Comparison of ENCODE assay signal across 9 cellular contexts in genomic region chr6:167795874-167796667, GRCh38. TPM values are rescaled to one million over a fixed set of nuclear protein-coding genes. Genes with fewer than 3 reads are reported as not detected.
A peak's percentile ranks its signal among the peaks of the same experiment; 100 is the strongest.
DNase-seq lines count a peak whose midpoint lies in the region; ATAC-seq and TF ChIP-seq lines count a peak whose summit lies in the region.
"Had no signal": no experiment of that assay in that cellular context is flagged by ENCODE, and none has a peak within 500 bp of the region (broad histone marks: within the 10 kb centered on the region; RNA-seq: fewer than 3 reads in every experiment).

No MANE protein-coding gene starts in this region.

- TF ChIP-seq RAD21 in liver (IDR thresholded peaks at IDR 0.05), result peak; percentile 59 to 77

- ATAC-seq in stimulated activated naive B cell treated with anti-CD40 and anti-IgM and Interleukin-4, amounts not matched to agents 10 μg/mL and 1 μg/mL and 100 μg/mL, for 72 hours (replicated peaks), result peak; percentile 41 to 49
- no peak for ATAC-seq in HG02588 (IDR thresholded peaks at IDR 0.05; ENCODE audit: unreplicated experiment)
- no peak for ATAC-seq in activated CD8-positive, alpha-beta memory T cell treated with anti-CD3 and anti-CD28 coated beads, Interleukin-2, amount 10 ng/mL, durations not matched to agents 7 days and 5 days

- H3K9me3 Mint-ChIP-seq in stimulated activated naive B cell treated with anti-CD40 and anti-IgM and Interleukin-4, amounts not matched to agents 10 μg/mL and 1 μg/mL and 100 μg/mL, for 72 hours, result peaks cover 0 to 4% of the 10 kb centered on the region in 2 donors
- no peaks in the 10 kb centered on the region for H3K9me3 Mint-ChIP-seq in activated CD8-positive, alpha-beta memory T cell treated with anti-CD3 and anti-CD28 coated beads, Interleukin-2, amount 10 ng/mL, durations not matched to agents 7 days and 5 days (ENCODE audit: low read depth)
- H3K9me3 Mint-ChIP-seq: central memory CD8-positive, alpha-beta T cell had no signal

- H3K4me3 Mint-ChIP-seq in stimulated activated naive B cell treated with anti-CD40 and anti-IgM and Interleukin-4, amounts not matched to agents 10 μg/mL and 1 μg/mL and 100 μg/mL, for 72 hours, result peak overlapping the region; percentile 52 to 58
- no peak overlapping the region for H3K4me3 Mint-ChIP-seq in activated CD8-positive, alpha-beta memory T cell treated with anti-CD3 and anti-CD28 coated beads, Interleukin-2, amount 10 ng/mL, durations not matched to agents 7 days and 5 days
- H3K4me3 Mint-ChIP-seq: central memory CD8-positive, alpha-beta T cell had no signal

- CTCF ChIA-PET in activated CD8-positive, alpha-beta memory T cell treated with anti-CD3 and anti-CD28 coated beads, Interleukin-2, amount 10 ng/mL, durations not matched to agents 7 days and 5 days (lab: Charles Lee), result no interaction called here

- 22% methylated on average over 37 of the region's 37 CpGs for WGBS in liver

- H3K4me1 Mint-ChIP-seq in stimulated activated naive B cell treated with anti-CD40 and anti-IgM and Interleukin-4, amounts not matched to agents 10 μg/mL and 1 μg/mL and 100 μg/mL, for 72 hours, result peaks cover 15 to 17% of the 10 kb centered on the region in 2 donors
- H3K4me1 Mint-ChIP-seq in activated CD8-positive, alpha-beta memory T cell treated with anti-CD3 and anti-CD28 coated beads, Interleukin-2, amount 10 ng/mL, durations not matched to agents 7 days and 5 days, result peaks cover 8% of the 10 kb centered on the region
- H3K4me1 Mint-ChIP-seq: central memory CD8-positive, alpha-beta T cell had no signal

- in situ Hi-C loops in brain microvascular endothelial cell (cut with HindIII; ENCODE audit: low pct_ligation_motif_present, low sequenced_read_pairs), result no loop called here

- H3K4me1 ChIP-seq in liver (ENCODE audit: control insufficient read depth in 4 of 4, insufficient read depth in 4 of 4, low read length in 3 of 4), result peaks cover 6 to 52% (median 34%) of the 10 kb centered on the region in 4 donors

- H3K27me3 ChIP-seq in brain microvascular endothelial cell (replicated peaks) (peaks cover 16% of the 10 kb centered on the region), liver (ENCODE audit: control insufficient read depth in 4 of 4, insufficient read depth in 4 of 4, low read length in 3 of 4) (no peaks in the 10 kb centered on the region)

- no peaks in the 10 kb centered on the region for H3K36me3 Mint-ChIP-seq in stimulated activated naive B cell treated with anti-CD40 and anti-IgM and Interleukin-4, amounts not matched to agents 10 μg/mL and 1 μg/mL and 100 μg/mL, for 72 hours
- H3K36me3 Mint-ChIP-seq in activated CD8-positive, alpha-beta memory T cell treated with anti-CD3 and anti-CD28 coated beads, Interleukin-2, amount 10 ng/mL, durations not matched to agents 7 days and 5 days, result no peaks in the 10 kb centered on the region

- peak overlapping the region; percentile 46 to 59 for H3K9ac ChIP-seq in liver (ENCODE audit: low read depth in 1 of 2, low read length in 2 of 2)

- no peaks in the 10 kb centered on the region for H3K9me3 ChIP-seq in liver (ENCODE audit: control insufficient read depth in 4 of 4, low read length in 3 of 4)

- peaks cover 45 to 67% of the 10 kb centered on the region in 2 donors for H3K27me3 Mint-ChIP-seq in stimulated activated naive B cell treated with anti-CD40 and anti-IgM and Interleukin-4, amounts not matched to agents 10 μg/mL and 1 μg/mL and 100 μg/mL, for 72 hours
- H3K27me3 Mint-ChIP-seq in activated CD8-positive, alpha-beta memory T cell treated with anti-CD3 and anti-CD28 coated beads, Interleukin-2, amount 10 ng/mL, durations not matched to agents 7 days and 5 days, result peaks cover 59% of the 10 kb centered on the region

- peak overlapping the region; percentile 20 for H3K4me3 ChIP-seq in brain microvascular endothelial cell (ENCODE audit: low read depth, low read length)
- peak overlapping the region; percentile 53 to 73 (median 72) for H3K4me3 ChIP-seq in liver (ENCODE audit: low read depth in 1 of 3, low read length in 3 of 3)
- H3K4me3 ChIP-seq: SK-N-MC had no signal

- no peaks in the 10 kb centered on the region for H3K36me3 ChIP-seq in brain microvascular endothelial cell (replicated peaks)
- no peaks in the 10 kb centered on the region for H3K36me3 ChIP-seq in liver (ENCODE audit: control insufficient read depth in 4 of 4, insufficient read depth in 3 of 4, low read depth in 1 of 4, low read length in 3 of 4)

- no peak for TF ChIP-seq CTCF in brain microvascular endothelial cell (IDR thresholded peaks at IDR 0.05; ENCODE audit: low read depth, low read length, missing control alignments)
- TF ChIP-seq CTCF in liver (IDR thresholded peaks at IDR 0.05; ENCODE audit: low read depth, low read length, missing input control), result no peak

- no peak overlapping the region for H3K27ac ChIP-seq in brain microvascular endothelial cell
- H3K27ac ChIP-seq in liver (ENCODE audit: low read depth in 1 of 2, low read length in 2 of 2), result peak overlapping the region; percentile 83 to 91
- H3K27ac ChIP-seq: SK-N-MC had no signal

- no peak overlapping the region for H3K27ac Mint-ChIP-seq in stimulated activated naive B cell treated with anti-CD40 and anti-IgM and Interleukin-4, amounts not matched to agents 10 μg/mL and 1 μg/mL and 100 μg/mL, for 72 hours
- H3K27ac Mint-ChIP-seq in activated CD8-positive, alpha-beta memory T cell treated with anti-CD3 and anti-CD28 coated beads, Interleukin-2, amount 10 ng/mL, durations not matched to agents 7 days and 5 days, result no peak overlapping the region

- DNase-seq in NCI-H524 (lab: John Stamatoyannopoulos, UW), result peak; percentile 41 to 73
- no peak for DNase-seq in brain microvascular endothelial cell
- no peak for DNase-seq in stimulated activated naive B cell treated with anti-CD40 and anti-IgM and Interleukin-4, amounts not matched to agents 10 μg/mL and 1 μg/mL and 100 μg/mL, for 72 hours
- no peak for DNase-seq in activated CD8-positive, alpha-beta memory T cell treated with anti-CD3 and anti-CD28 coated beads, Interleukin-2, amount 10 ng/mL, durations not matched to agents 7 days and 5 days
- DNase-seq in OCI-M2 (lab: John Stamatoyannopoulos, UW; ENCODE audit: unreplicated experiment), result no peak

TF ChIP-seq in liver, 16 proteins besides CTCF, POLR2A, EP300 and RAD21 (continues in another document):
- TF ChIP-seq HNF4G (IDR thresholded peaks at IDR 0.05), result no peak
- TF ChIP-seq, protein P1, sequence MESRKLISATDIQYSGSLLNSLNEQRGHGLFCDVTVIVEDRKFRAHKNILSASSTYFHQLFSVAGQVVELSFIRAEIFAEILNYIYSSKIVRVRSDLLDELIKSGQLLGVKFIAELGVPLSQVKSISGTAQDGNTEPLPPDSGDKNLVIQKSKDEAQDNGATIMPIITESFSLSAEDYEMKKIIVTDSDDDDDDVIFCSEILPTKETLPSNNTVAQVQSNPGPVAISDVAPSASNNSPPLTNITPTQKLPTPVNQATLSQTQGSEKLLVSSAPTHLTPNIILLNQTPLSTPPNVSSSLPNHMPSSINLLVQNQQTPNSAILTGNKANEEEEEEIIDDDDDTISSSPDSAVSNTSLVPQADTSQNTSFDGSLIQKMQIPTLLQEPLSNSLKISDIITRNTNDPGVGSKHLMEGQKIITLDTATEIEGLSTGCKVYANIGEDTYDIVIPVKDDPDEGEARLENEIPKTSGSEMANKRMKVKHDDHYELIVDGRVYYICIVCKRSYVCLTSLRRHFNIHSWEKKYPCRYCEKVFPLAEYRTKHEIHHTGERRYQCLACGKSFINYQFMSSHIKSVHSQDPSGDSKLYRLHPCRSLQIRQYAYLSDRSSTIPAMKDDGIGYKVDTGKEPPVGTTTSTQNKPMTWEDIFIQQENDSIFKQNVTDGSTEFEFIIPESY (IDR thresholded peaks at IDR 0.05), result no peak
- TF ChIP-seq SP1 (IDR thresholded peaks at IDR 0.05), result peak; percentile 84
- TF ChIP-seq NR2F2 (IDR thresholded peaks at IDR 0.05), result peak; percentile 59
- TF ChIP-seq, protein P2, sequence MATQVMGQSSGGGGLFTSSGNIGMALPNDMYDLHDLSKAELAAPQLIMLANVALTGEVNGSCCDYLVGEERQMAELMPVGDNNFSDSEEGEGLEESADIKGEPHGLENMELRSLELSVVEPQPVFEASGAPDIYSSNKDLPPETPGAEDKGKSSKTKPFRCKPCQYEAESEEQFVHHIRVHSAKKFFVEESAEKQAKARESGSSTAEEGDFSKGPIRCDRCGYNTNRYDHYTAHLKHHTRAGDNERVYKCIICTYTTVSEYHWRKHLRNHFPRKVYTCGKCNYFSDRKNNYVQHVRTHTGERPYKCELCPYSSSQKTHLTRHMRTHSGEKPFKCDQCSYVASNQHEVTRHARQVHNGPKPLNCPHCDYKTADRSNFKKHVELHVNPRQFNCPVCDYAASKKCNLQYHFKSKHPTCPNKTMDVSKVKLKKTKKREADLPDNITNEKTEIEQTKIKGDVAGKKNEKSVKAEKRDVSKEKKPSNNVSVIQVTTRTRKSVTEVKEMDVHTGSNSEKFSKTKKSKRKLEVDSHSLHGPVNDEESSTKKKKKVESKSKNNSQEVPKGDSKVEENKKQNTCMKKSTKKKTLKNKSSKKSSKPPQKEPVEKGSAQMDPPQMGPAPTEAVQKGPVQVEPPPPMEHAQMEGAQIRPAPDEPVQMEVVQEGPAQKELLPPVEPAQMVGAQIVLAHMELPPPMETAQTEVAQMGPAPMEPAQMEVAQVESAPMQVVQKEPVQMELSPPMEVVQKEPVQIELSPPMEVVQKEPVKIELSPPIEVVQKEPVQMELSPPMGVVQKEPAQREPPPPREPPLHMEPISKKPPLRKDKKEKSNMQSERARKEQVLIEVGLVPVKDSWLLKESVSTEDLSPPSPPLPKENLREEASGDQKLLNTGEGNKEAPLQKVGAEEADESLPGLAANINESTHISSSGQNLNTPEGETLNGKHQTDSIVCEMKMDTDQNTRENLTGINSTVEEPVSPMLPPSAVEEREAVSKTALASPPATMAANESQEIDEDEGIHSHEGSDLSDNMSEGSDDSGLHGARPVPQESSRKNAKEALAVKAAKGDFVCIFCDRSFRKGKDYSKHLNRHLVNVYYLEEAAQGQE (IDR thresholded peaks at IDR 0.05), result peak; percentile 90
- TF ChIP-seq HNF4A (conservative IDR thresholded peaks at IDR 0.05), result peak; percentile 81 to 85
- TF ChIP-seq, protein P3, sequence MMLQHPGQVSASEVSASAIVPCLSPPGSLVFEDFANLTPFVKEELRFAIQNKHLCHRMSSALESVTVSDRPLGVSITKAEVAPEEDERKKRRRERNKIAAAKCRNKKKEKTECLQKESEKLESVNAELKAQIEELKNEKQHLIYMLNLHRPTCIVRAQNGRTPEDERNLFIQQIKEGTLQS (IDR thresholded peaks at IDR 0.05), result no peak
- TF ChIP-seq TAF1 (conservative IDR thresholded peaks at IDR 0.05), result peak; percentile 90
- TF ChIP-seq YY1 (IDR thresholded peaks at IDR 0.05), result peak; percentile 41
- peak; percentile 98 to 99 for TF ChIP-seq RXRA (IDR thresholded peaks at IDR 0.05)
- TF ChIP-seq MAX (IDR thresholded peaks at IDR 0.05), result peak; percentile 90

RNA-seq across cellular contexts. Expression of gene AFDN, which starts 30.6 kb away (rescaled TPM):
- total RNA-seq in liver, result 100 to 1,000 TPM in 1 of 2 donors, 10 to 100 TPM in 1; 33.3 to 145 TPM
- 10 to 100 TPM; 21.3 to 25.4 TPM for polyA plus RNA-seq in liver
- total RNA-seq in activated CD8-positive, alpha-beta memory T cell treated with anti-CD3 and anti-CD28 coated beads, Interleukin-2, amount 10 ng/mL, durations not matched to agents 7 days and 5 days, result 10 to 100 TPM; 38.7 to 94.6 TPM

Comparison
In these comparisons a context has a peak if more than half of its experiments do, and no peak if none do; other contexts are left out.
1. DNase-seq: peak in NCI-H524 (2 of 2); none in brain microvascular endothelial cell (single experiment), stimulated activated naive B cell treated with anti-CD40 and anti-IgM and Interleukin-4, amounts not matched to agents 10 μg/mL and 1 μg/mL and 100 μg/mL, for 72 hours (single experiment), activated CD8-positive, alpha-beta memory T cell treated with anti-CD3 and anti-CD28 coated beads, Interleukin-2, amount 10 ng/mL, durations not matched to agents 7 days and 5 days (single experiment) and OCI-M2 (single experiment).
2. ATAC-seq: peak in stimulated activated naive B cell treated with anti-CD40 and anti-IgM and Interleukin-4, amounts not matched to agents 10 μg/mL and 1 μg/mL and 100 μg/mL, for 72 hours (2 of 2); none in HG02588 (single experiment) and activated CD8-positive, alpha-beta memory T cell treated with anti-CD3 and anti-CD28 coated beads, Interleukin-2, amount 10 ng/mL, durations not matched to agents 7 days and 5 days (single experiment).